15 cellular contexts compared by ENCODE assay signal in the genomic region with DNA sequence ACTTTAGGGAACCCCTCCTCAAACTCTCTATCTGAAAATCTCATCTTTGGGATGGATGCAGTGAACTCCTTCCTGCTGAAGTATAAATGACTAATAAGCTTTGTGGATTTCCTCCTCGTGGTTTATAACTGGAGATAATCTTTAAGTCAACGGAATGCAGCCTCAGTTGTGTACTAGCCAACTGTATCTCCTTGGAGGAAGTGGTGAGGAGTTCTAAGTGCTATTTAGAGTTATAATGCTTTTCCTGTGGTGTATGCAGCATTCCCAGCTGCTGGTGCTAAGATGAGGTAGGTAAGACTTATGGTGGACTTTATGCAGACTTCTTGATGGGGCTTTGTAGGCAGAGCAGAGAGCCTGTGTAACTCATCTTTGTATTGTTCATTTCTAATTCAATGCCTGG.
DNase-seq lines count a peak whose midpoint lies in the region; ATAC-seq and TF ChIP-seq lines count a peak whose summit lies in the region.
"Had no signal": no experiment of that assay in that cellular context is flagged by ENCODE, and none has a peak within 500 bp of the region (broad histone marks: within the 10 kb centered on the region; RNA-seq: fewer than 3 reads in every experiment).

No MANE protein-coding gene starts in this region.

- no peak overlapping the region for H3K27ac ChIP-seq in SK-N-SH (ENCODE audit: low read depth in 2 of 2, low read length in 1 of 2)
- H3K27ac ChIP-seq: body of pancreas, left ventricle myocardium inferior had no signal

- POLR2A ChIA-PET in SK-N-SH (lab: Yijun Ruan, JAX) = no interaction called here

- no peak; the same call in 2 of the 3 replicates for ATAC-seq in SK-N-SH treated with all-trans-retinoic acid at 6 μM for 48 hours
- ATAC-seq in HG02938 (IDR thresholded peaks at IDR 0.05; ENCODE audit: unreplicated experiment) = no peak
- ATAC-seq: activated CD4-positive, CD25-positive, alpha-beta regulatory T cell treated with anti-CD3 and anti-CD28 coated beads, Interleukin-2, amount 50 U/mL, for 24 hours; body of pancreas; naive thymus-derived CD4-positive, alpha-beta T cell had no signal

- H3K4me2 ChIP-seq in SK-N-SH = no peak overlapping the region
- H3K4me2 ChIP-seq in Loucy (ENCODE audit: low read depth, low read length, poor library complexity, severe bottlenecking) = peak overlapping the region; percentile 18

- H3K36me3 ChIP-seq in SK-N-SH (replicated peaks in 1 of 2; ENCODE audit: control insufficient read depth in 1 of 2, insufficient read depth in 2 of 2, low read length in 1 of 2) = no peaks in the 10 kb centered on the region
- no peaks in the 10 kb centered on the region for H3K36me3 ChIP-seq in Loucy (ENCODE audit: insufficient read depth, low read length)
- H3K36me3 ChIP-seq: left ventricle myocardium inferior had no signal

- TF ChIP-seq RAD21 in SK-N-SH (IDR thresholded peaks at IDR 0.05; ENCODE audit: low read length) = no peak

- 10% methylated on average over 2 of the region's 2 CpGs for WGBS in SK-N-SH (ENCODE audit: low lambda C conversion rate)

- no peak for TF ChIP-seq CTCF in SK-N-SH (IDR thresholded peaks at IDR 0.05)
- no peak for TF ChIP-seq CTCF in Loucy (conservative IDR thresholded peaks at IDR 0.05; ENCODE audit: low read length)
- no peak for TF ChIP-seq CTCF in astrocyte of the spinal cord (IDR thresholded peaks at IDR 0.05; ENCODE audit: low read depth, low read length)

- in situ Hi-C loops in astrocyte of the spinal cord (cut with HindIII; ENCODE audit: low sequenced_read_pairs) = no loop called here

- H4K20me1 ChIP-seq in SK-N-SH (ENCODE audit: insufficient read depth) (no peaks in the 10 kb centered on the region), Loucy (ENCODE audit: insufficient read depth, low read length, poor library complexity, severe bottlenecking) (no peaks in the 10 kb centered on the region)

- no peak overlapping the region for H3K9ac ChIP-seq in SK-N-SH
- H3K9ac ChIP-seq in Loucy (ENCODE audit: low read depth, low read length, poor library complexity, severe bottlenecking) = no peak overlapping the region

- CTCF ChIA-PET in SK-N-SH (lab: Yijun Ruan, JAX) = no interaction called here

- no peaks in the 10 kb centered on the region for H3K27me3 ChIP-seq in SK-N-SH (ENCODE audit: insufficient read depth)
- H3K27me3 ChIP-seq in Loucy (ENCODE audit: insufficient read depth, low read length, poor library complexity, severe bottlenecking) = peaks cover 87% of the 10 kb centered on the region
- H3K27me3 ChIP-seq: body of pancreas had no signal

- H3F3A ChIP-seq in SK-N-SH (replicated peaks; ENCODE audit: insufficient read depth) (no peaks in the 10 kb centered on the region), Loucy (ENCODE audit: low read depth) (no peaks in the 10 kb centered on the region)

- DNase-seq in SK-N-SH (no peak), astrocyte of the spinal cord (ENCODE audit: low read depth, low spot score) (peak; percentile 64), cerebellar cortex (ENCODE audit: low spot score) (no peak), NCI-H2029 (lab: John Stamatoyannopoulos, UW) (no peak)
- DNase-seq in activated T-cell treated with anti-CD3 and anti-CD28 coated beads, Interleukin-2, amount 50 U/mL, for 48 hours = no peak
- DNase-seq: body of pancreas; IMR-90; left ventricle myocardium inferior; naive thymus-derived CD4-positive, alpha-beta T cell; NCI-H146; NCI-H510A had no signal

- H3K9me2 ChIP-seq in SK-N-SH (no peaks in the 10 kb centered on the region), Loucy (replicated peaks; ENCODE audit: low read depth, low read length) (no peaks in the 10 kb centered on the region)

- peak in 1 of 2 experiments; percentile 22; a peak in 1 of 4 replicates for TF ChIP-seq EP300 in SK-N-SH (IDR thresholded peaks at IDR 0.05; ENCODE audit: borderline replicate concordance in 1 of 2, low read depth in 1 of 2, low read length in 1 of 2)

- H3K4me1 ChIP-seq in SK-N-SH (ENCODE audit: control insufficient read depth in 1 of 2, insufficient read depth in 2 of 2, low read depth in 1 of 2, low read length in 1 of 2) (0 out of 4 replicates have a peak, but pooled peaks cover 0 to under 1% of the 10 kb centered on the region in 2 experiments), Loucy (ENCODE audit: insufficient read depth, low read length, poor library complexity, severe bottlenecking) (peaks cover 17% of the 10 kb centered on the region)
- H3K4me1 ChIP-seq: left ventricle myocardium inferior had no signal

- no peak overlapping the region for H2AFZ ChIP-seq in SK-N-SH (ENCODE audit: low read depth)
- no peak overlapping the region for H2AFZ ChIP-seq in Loucy (ENCODE audit: low read length)

- H3K4me3 ChIP-seq in SK-N-SH (ENCODE audit: low read depth in 2 of 2, low read length in 1 of 2) = no peak overlapping the region
- H3K4me3 ChIP-seq in Loucy (ENCODE audit: low read length, poor library complexity, severe bottlenecking) = no peak overlapping the region
- H3K4me3 ChIP-seq in astrocyte of the spinal cord (ENCODE audit: low read depth, low read length) = no peak overlapping the region
- H3K4me3 ChIP-seq: body of pancreas, left ventricle myocardium inferior had no signal

- H3K9me3 ChIP-seq in SK-N-SH = no peaks in the 10 kb centered on the region
- no peaks in the 10 kb centered on the region for H3K9me3 ChIP-seq in Loucy (ENCODE audit: insufficient read depth, low read depth, low read length)
- H3K9me3 ChIP-seq: body of pancreas, left ventricle myocardium inferior had no signal

- H3K79me2 ChIP-seq in SK-N-SH (ENCODE audit: insufficient read depth) = no peaks in the 10 kb centered on the region
- no peaks in the 10 kb centered on the region for H3K79me2 ChIP-seq in Loucy (ENCODE audit: insufficient read depth, low read length)

TF ChIP-seq in SK-N-SH, 30 proteins besides CTCF, POLR2A, EP300 and RAD21:
- TF ChIP-seq TCF12 (IDR thresholded peaks at IDR 0.05) = peak; percentile 33; the same call in 1 of the 2 replicates
- no peak for TF ChIP-seq NRF1 (IDR thresholded peaks at IDR 0.05; ENCODE audit: low read depth, low read length)

TF ChIP-seq in SK-N-SH treated with all-trans-retinoic acid at 6 μM for 48 hours, 23 proteins besides CTCF, POLR2A, EP300 and RAD21 (continues in another document):
- TF ChIP-seq, protein P1, sequence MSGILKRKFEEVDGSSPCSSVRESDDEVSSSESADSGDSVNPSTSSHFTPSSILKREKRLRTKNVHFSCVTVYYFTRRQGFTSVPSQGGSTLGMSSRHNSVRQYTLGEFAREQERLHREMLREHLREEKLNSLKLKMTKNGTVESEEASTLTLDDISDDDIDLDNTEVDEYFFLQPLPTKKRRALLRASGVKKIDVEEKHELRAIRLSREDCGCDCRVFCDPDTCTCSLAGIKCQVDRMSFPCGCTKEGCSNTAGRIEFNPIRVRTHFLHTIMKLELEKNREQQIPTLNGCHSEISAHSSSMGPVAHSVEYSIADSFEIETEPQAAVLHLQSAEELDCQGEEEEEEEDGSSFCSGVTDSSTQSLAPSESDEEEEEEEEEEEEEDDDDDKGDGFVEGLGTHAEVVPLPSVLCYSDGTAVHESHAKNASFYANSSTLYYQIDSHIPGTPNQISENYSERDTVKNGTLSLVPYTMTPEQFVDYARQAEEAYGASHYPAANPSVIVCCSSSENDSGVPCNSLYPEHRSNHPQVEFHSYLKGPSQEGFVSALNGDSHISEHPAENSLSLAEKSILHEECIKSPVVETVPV (CRISPR knock-in tag; IDR thresholded peaks at IDR 0.05) = no peak
- TF ChIP-seq OSR1 (CRISPR knock-in tag; IDR thresholded peaks at IDR 0.05) = no peak
- TF ChIP-seq TCF4 (CRISPR knock-in tag; IDR thresholded peaks at IDR 0.05; ENCODE audit: borderline replicate concordance) = no peak
- TF ChIP-seq SNAI2 (CRISPR knock-in tag; IDR thresholded peaks at IDR 0.05) = no peak
- TF ChIP-seq ZFP3 (CRISPR knock-in tag; IDR thresholded peaks at IDR 0.05) = no peak
- TF ChIP-seq, protein P2, sequence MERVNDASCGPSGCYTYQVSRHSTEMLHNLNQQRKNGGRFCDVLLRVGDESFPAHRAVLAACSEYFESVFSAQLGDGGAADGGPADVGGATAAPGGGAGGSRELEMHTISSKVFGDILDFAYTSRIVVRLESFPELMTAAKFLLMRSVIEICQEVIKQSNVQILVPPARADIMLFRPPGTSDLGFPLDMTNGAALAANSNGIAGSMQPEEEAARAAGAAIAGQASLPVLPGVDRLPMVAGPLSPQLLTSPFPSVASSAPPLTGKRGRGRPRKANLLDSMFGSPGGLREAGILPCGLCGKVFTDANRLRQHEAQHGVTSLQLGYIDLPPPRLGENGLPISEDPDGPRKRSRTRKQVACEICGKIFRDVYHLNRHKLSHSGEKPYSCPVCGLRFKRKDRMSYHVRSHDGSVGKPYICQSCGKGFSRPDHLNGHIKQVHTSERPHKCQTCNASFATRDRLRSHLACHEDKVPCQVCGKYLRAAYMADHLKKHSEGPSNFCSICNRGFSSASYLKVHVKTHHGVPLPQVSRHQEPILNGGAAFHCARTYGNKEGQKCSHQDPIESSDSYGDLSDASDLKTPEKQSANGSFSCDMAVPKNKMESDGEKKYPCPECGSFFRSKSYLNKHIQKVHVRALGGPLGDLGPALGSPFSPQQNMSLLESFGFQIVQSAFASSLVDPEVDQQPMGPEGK (CRISPR knock-in tag; IDR thresholded peaks at IDR 0.05; ENCODE audit: borderline replicate concordance) = no peak
- TF ChIP-seq ZFP30 (CRISPR knock-in tag; IDR thresholded peaks at IDR 0.05) = no peak
- no peak for TF ChIP-seq ISL1 (CRISPR knock-in tag; IDR thresholded peaks at IDR 0.05)
- no peak for TF ChIP-seq CSDC2 (CRISPR knock-in tag; IDR thresholded peaks at IDR 0.05)
- no peak for TF ChIP-seq ZNF8 (CRISPR knock-in tag; IDR thresholded peaks at IDR 0.05)
